1 cellular context compared by ENCODE assay signal in genomic region chr22:37098976-37099577, GRCh38.
TF ChIP-seq lines count a peak whose summit lies in the region.

No MANE protein-coding gene starts in this region.

TF ChIP-seq in GM23338, 12 proteins besides CTCF, POLR2A, EP300 and RAD21 (continued from another document):
- TF ChIP-seq, protein P1, sequence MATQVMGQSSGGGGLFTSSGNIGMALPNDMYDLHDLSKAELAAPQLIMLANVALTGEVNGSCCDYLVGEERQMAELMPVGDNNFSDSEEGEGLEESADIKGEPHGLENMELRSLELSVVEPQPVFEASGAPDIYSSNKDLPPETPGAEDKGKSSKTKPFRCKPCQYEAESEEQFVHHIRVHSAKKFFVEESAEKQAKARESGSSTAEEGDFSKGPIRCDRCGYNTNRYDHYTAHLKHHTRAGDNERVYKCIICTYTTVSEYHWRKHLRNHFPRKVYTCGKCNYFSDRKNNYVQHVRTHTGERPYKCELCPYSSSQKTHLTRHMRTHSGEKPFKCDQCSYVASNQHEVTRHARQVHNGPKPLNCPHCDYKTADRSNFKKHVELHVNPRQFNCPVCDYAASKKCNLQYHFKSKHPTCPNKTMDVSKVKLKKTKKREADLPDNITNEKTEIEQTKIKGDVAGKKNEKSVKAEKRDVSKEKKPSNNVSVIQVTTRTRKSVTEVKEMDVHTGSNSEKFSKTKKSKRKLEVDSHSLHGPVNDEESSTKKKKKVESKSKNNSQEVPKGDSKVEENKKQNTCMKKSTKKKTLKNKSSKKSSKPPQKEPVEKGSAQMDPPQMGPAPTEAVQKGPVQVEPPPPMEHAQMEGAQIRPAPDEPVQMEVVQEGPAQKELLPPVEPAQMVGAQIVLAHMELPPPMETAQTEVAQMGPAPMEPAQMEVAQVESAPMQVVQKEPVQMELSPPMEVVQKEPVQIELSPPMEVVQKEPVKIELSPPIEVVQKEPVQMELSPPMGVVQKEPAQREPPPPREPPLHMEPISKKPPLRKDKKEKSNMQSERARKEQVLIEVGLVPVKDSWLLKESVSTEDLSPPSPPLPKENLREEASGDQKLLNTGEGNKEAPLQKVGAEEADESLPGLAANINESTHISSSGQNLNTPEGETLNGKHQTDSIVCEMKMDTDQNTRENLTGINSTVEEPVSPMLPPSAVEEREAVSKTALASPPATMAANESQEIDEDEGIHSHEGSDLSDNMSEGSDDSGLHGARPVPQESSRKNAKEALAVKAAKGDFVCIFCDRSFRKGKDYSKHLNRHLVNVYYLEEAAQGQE (IDR thresholded peaks at IDR 0.05; ENCODE audit: unreplicated experiment), result no peak
